ENCODE assay signal across 1 cellular context in the genomic region with DNA sequence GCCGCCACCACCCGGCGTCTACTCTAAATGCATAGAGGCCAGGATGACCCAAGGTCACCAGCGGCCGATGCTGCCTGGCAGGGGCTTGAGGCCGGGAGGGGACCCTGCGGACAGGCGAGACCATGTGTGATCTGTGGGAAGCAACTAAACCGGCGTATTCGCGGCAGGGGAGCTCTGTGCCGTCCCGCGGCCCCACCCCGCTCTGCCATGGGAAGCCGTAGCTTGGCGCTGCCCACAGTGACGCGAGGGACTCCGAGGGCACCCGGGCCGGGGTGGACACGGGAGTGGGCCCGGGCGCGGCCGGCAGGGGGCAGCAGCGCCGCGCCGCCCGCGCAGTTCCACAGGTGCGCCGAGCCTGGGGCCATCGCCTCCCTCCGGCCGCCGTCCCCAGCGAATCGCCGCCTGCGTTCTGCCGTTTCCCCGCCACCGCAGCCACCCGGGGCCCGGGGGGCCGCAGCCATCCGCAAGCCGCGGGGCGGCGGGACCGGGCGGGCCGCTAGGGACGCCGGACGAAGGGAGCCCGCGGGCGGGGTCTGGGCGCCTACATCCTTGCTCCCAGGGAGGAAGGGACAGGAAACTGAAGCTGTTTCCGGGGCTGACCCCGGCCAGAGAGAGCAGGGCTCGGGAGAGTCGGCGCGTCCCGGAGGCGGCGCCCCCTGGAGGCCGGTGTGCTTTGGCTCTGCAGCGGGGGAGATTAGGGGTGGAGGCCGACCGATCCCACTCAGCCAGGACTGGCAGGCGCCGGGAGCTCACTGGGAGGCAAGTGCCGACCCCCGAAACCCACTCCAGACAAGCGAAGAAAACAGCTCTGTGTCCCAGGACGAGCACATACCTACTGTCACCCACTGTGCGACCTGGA.
TF ChIP-seq lines count a peak whose summit lies in the region.

No MANE protein-coding gene starts in this region.

TF ChIP-seq in K562, 482 proteins besides CTCF, POLR2A, EP300 and RAD21 (continued from another document and continues in another):
- TF ChIP-seq, protein P1, sequence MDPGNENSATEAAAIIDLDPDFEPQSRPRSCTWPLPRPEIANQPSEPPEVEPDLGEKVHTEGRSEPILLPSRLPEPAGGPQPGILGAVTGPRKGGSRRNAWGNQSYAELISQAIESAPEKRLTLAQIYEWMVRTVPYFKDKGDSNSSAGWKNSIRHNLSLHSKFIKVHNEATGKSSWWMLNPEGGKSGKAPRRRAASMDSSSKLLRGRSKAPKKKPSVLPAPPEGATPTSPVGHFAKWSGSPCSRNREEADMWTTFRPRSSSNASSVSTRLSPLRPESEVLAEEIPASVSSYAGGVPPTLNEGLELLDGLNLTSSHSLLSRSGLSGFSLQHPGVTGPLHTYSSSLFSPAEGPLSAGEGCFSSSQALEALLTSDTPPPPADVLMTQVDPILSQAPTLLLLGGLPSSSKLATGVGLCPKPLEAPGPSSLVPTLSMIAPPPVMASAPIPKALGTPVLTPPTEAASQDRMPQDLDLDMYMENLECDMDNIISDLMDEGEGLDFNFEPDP (CRISPR knock-in tag; IDR thresholded peaks at IDR 0.05): no peak
- TF ChIP-seq ZNF551 (CRISPR knock-in tag; IDR thresholded peaks at IDR 0.05) (no peak), ATF1 (CRISPR knock-in tag; IDR thresholded peaks at IDR 0.05) (0 out of 2 replicates have a peak, but pooled peaks have one; percentile 15), ATF1 (tag; IDR thresholded peaks at IDR 0.05) (peak; percentile 89), GMEB1 (CRISPR knock-in tag; IDR thresholded peaks at IDR 0.05) (peak; percentile 57), ZC3H8 (IDR thresholded peaks at IDR 0.05) (no peak), TBP (optimal IDR thresholded peaks at IDR 0.05; ENCODE audit: low read depth, low read length) (peak; percentile 93), POLR3G (IDR thresholded peaks at IDR 0.05; ENCODE audit: extremely low read depth, insufficient read length, insufficient replicate concordance) (no peak), PHF21A (IDR thresholded peaks at IDR 0.05; ENCODE audit: borderline replicate concordance, low read depth) (peak; percentile 36; the same call in 1 of the 2 replicates), ZNF512 (tag; IDR thresholded peaks at IDR 0.05) (no peak), ETV1 (tag; conservative IDR thresholded peaks at IDR 0.05; ENCODE audit: low read depth) (peak; percentile 65), MEF2D (tag; conservative IDR thresholded peaks at IDR 0.05; ENCODE audit: low read depth) (no peak), SAFB (IDR thresholded peaks at IDR 0.05; ENCODE audit: borderline replicate concordance, low read depth, low read length) (peak; percentile 94), ESRRB (CRISPR knock-in tag; IDR thresholded peaks at IDR 0.05; ENCODE audit: borderline replicate concordance) (no peak), SMC3 (conservative IDR thresholded peaks at IDR 0.05; ENCODE audit: insufficient read depth, low read depth, low read length) (peak; percentile 62), ZNF511 (CRISPR knock-in tag; IDR thresholded peaks at IDR 0.05) (no peak; the same call in 1 of the 2 replicates), GTF3C2 (IDR thresholded peaks at IDR 0.05; ENCODE audit: borderline replicate concordance, extremely low read depth, insufficient read length) (peak; percentile 5), TEAD4 (IDR thresholded peaks at IDR 0.05; ENCODE audit: low read length) (no peak), TEAD4 (CRISPR knock-in tag; IDR thresholded peaks at IDR 0.05; ENCODE audit: borderline replicate concordance) (no peak), PHF8 (IDR thresholded peaks at IDR 0.05; ENCODE audit: borderline replicate concordance, low read length) (peak; percentile 77; the same call in 1 of the 2 replicates), STAT5A (IDR thresholded peaks at IDR 0.05; ENCODE audit: borderline replicate concordance, low read length) (no peak), TBL1XR1 (IDR thresholded peaks at IDR 0.05; ENCODE audit: low read length in 2 of 2) (peak in 1 of 2 experiments; percentile 9; a peak in 1 of 4 replicates), SETDB1 (IDR thresholded peaks at IDR 0.05; ENCODE audit: low read length) (peak; percentile 84), JUNB (CRISPR knock-in tag; conservative IDR thresholded peaks at IDR 0.05) (no peak), ZNF354B (CRISPR knock-in tag; IDR thresholded peaks at IDR 0.05) (no peak), KLF10 (CRISPR knock-in tag; IDR thresholded peaks at IDR 0.05) (no peak), TRIM28 (IDR thresholded peaks at IDR 0.05) (peak; percentile 93), ZNF24 (IDR thresholded peaks at IDR 0.05) (0 out of 2 replicates have a peak, but pooled peaks have one; percentile 7), ZNF282 (CRISPR knock-in tag; IDR thresholded peaks at IDR 0.05) (no peak), NCOA6 (IDR thresholded peaks at IDR 0.05) (no peak), NR3C1 (CRISPR knock-in tag; IDR thresholded peaks at IDR 0.05) (no peak), HNRNPLL (IDR thresholded peaks at IDR 0.05; ENCODE audit: low read depth, low read length, poor library complexity, severe bottlenecking) (peak; percentile 41), CCAR2 (IDR thresholded peaks at IDR 0.05; ENCODE audit: low read depth, low read length) (no peak), SMAD3 (CRISPR knock-in tag; conservative IDR thresholded peaks at IDR 0.05) (no peak), RAD51 (IDR thresholded peaks at IDR 0.05; ENCODE audit: borderline replicate concordance, low read depth) (no peak), ZNF146 (CRISPR knock-in tag; IDR thresholded peaks at IDR 0.05; ENCODE audit: unreplicated experiment) (no peak), SUPT5H (IDR thresholded peaks at IDR 0.05) (no peak), DNMT1 (IDR thresholded peaks at IDR 0.05) (no peak), CREM (IDR thresholded peaks at IDR 0.05; ENCODE audit: low read depth) (peak; percentile 51; the same call in 1 of the 2 replicates), ADNP (tag; IDR thresholded peaks at IDR 0.05) (peak; percentile 73; the same call in 1 of the 2 replicates), ZNF639 (CRISPR knock-in tag; conservative IDR thresholded peaks at IDR 0.05 in 1 of 2, IDR thresholded peaks at IDR 0.05 in 1 of 2) (no peak; a peak in 1 of 4 replicates), EHMT2 (IDR thresholded peaks at IDR 0.05) (peak; percentile 72; the same call in 1 of the 2 replicates), ZSCAN29 (IDR thresholded peaks at IDR 0.05) (no peak), CBFA2T2 (conservative IDR thresholded peaks at IDR 0.05) (no peak), ZNF3 (CRISPR knock-in tag; IDR thresholded peaks at IDR 0.05) (no peak), ZNF518B (CRISPR knock-in tag; IDR thresholded peaks at IDR 0.05) (no peak), ZNF507 (tag; conservative IDR thresholded peaks at IDR 0.05) (no peak), PTTG1 (tag; IDR thresholded peaks at IDR 0.05; ENCODE audit: low read depth) (no peak)
- TF ChIP-seq, protein P2, sequence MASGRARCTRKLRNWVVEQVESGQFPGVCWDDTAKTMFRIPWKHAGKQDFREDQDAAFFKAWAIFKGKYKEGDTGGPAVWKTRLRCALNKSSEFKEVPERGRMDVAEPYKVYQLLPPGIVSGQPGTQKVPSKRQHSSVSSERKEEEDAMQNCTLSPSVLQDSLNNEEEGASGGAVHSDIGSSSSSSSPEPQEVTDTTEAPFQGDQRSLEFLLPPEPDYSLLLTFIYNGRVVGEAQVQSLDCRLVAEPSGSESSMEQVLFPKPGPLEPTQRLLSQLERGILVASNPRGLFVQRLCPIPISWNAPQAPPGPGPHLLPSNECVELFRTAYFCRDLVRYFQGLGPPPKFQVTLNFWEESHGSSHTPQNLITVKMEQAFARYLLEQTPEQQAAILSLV (tag; IDR thresholded peaks at IDR 0.05): no peak
- TF ChIP-seq, protein P3, sequence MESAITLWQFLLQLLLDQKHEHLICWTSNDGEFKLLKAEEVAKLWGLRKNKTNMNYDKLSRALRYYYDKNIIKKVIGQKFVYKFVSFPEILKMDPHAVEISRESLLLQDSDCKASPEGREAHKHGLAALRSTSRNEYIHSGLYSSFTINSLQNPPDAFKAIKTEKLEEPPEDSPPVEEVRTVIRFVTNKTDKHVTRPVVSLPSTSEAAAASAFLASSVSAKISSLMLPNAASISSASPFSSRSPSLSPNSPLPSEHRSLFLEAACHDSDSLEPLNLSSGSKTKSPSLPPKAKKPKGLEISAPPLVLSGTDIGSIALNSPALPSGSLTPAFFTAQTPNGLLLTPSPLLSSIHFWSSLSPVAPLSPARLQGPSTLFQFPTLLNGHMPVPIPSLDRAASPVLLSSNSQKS (CRISPR knock-in tag; IDR thresholded peaks at IDR 0.05): no peak
